ENCODE assay signal across 8 cellular contexts in the genomic region with DNA sequence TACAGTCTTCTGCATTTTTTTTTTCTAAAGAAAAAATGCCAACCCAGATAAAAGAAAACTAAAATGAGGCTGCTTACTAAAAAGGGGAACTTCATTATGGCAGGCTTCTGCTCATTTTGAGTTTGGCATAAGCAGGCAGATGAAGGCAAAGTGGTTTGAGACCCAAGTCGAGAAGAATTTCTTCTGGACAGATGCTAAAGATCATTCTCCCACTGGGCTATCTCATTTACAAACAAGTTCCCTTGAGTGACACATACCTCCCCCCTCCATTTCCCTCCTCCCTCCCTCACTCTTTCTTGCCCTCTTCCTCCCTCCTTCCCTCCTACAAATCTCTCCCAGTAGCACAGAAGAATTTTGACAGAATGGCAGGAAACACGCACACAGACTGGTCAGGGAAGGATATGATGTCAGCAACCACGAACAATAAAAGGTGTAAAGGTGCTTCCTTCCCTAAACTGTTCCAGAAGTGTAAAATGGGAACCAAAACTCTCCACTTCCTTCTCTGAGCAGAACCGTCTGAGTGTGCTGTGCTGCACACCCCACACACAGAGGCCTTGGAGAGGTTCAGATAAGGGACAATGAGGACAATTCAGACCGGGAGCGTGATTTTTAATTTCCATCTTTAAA. TPM values are rescaled to one million over a fixed set of nuclear protein-coding genes. Genes with fewer than 3 reads are reported as not detected.
DNase-seq lines count a peak whose midpoint lies in the region; ATAC-seq lines count a peak whose summit lies in the region.

No MANE protein-coding gene starts in this region.

- no peaks in the 10 kb centered on the region for H3K27me3 Mint-ChIP-seq in memory B cell

- DNase-seq in NCI-H226 = peak; percentile 77
- peak in 11 of 61 donors; percentile 0 to 39 (median 20) for DNase-seq in caudate nucleus (lab: John Stamatoyannopoulos, UW)
- DNase-seq in memory B cell (ENCODE audit: low spot score in 2 of 2) = peak; percentile 58 to 70
- DNase-seq in NCI-H345 treated with DMSO at 0.1 percent for 48 hours (lab: John Stamatoyannopoulos, UW; ENCODE audit: unreplicated experiment) = no peak
- DNase-seq in mesenteric fat pad (ENCODE audit: low spot score) = no peak
- no peak for DNase-seq in epidermal melanocyte (ENCODE audit: insufficient read length, low spot score)

- peak overlapping the region; percentile 39 for H3K27ac ChIP-seq in caudate nucleus (ENCODE audit: low read depth, low read length)

- H3K4me3 Mint-ChIP-seq in memory B cell = peak overlapping the region; percentile 57

- peaks cover 12% of the 10 kb centered on the region for H3K36me3 Mint-ChIP-seq in memory B cell

- no peaks in the 10 kb centered on the region for H3K9me3 Mint-ChIP-seq in memory B cell

- peak overlapping the region; percentile 90 for H3K27ac Mint-ChIP-seq in memory B cell

- peaks cover 41% of the 10 kb centered on the region for H3K4me1 Mint-ChIP-seq in memory B cell

- ATAC-seq in GM18868 (IDR thresholded peaks at IDR 0.05; ENCODE audit: unreplicated experiment) (peak; percentile 71), HG02678 (IDR thresholded peaks at IDR 0.05; ENCODE audit: unreplicated experiment) (peak; percentile 68), memory B cell (ENCODE audit: low read depth) (peak; percentile 84)

RNA-seq across cellular contexts. Expression of gene MEF2C, which starts 55.9 kb away (rescaled TPM):
- total RNA-seq in mesenteric fat pad = 62.2 TPM

Comparison
In these comparisons a context has a peak if more than half of its experiments do, and no peak if none do; other contexts are left out.
1. DNase-seq: peak in NCI-H226 (single experiment) and memory B cell (2 of 2); none in NCI-H345 treated with DMSO at 0.1 percent for 48 hours (single experiment), mesenteric fat pad (single experiment) and epidermal melanocyte (single experiment).
2. Peak in every context shown above with its lines, with median percentiles within 50 percentile points of each other: ATAC-seq.